23 cellular contexts compared by ENCODE assay signal in genomic region chr1:30520461-30520860, GRCh38.
"Had no signal": no experiment of that assay in that cellular context is flagged by ENCODE, and none has a peak within 500 bp of the region (broad histone marks: within the 10 kb centered on the region; RNA-seq: fewer than 3 reads in every experiment).

No MANE protein-coding gene starts in this region.

- H3K36me3 Mint-ChIP-seq: activated naive CD4-positive, alpha-beta T cell treated with anti-CD3 and anti-CD28 coated beads, Interleukin-2, amount 50 U/mL, for 72 hours; brain; stimulated activated naive B cell treated with anti-CD40 and anti-IgM and Interleukin-4, amounts not matched to agents 10 μg/mL and 1 μg/mL and 100 μg/mL, for 72 hours had no signal

- H3K9ac ChIP-seq: parathyroid adenoma had no signal

- H3K27ac Mint-ChIP-seq: activated B cell treated with CpG ODN at 0.5 μM for 24 hours; activated CD4-positive, alpha-beta T cell treated with anti-CD3 and anti-CD28 coated beads for 36 hours; activated naive CD4-positive, alpha-beta T cell treated with anti-CD3 and anti-CD28 coated beads, Interleukin-2, amount 50 U/mL, for 72 hours; activated T-helper 1 cell treated with anti-CD3 and anti-CD28 coated beads, Interleukin-12 subunit alpha, Interleukin-12 subunit beta, Interleukin-2, Interleukin-4 antibody, amounts not matched to agents 30 ng/mL and 10 ng/mL and 1 ng/mL, durations not matched to agents 14 hours and 24 hours and 36 hours; brain; nephron; stimulated activated naive B cell treated with anti-CD40 and anti-IgM and Interleukin-4, amounts not matched to agents 10 μg/mL and 1 μg/mL and 100 μg/mL, for 72 hours; T-helper 17 cell had no signal

- DNase-seq: activated B cell treated with CpG ODN at 0.5 μM for 24 hours; activated CD4-positive, alpha-beta T cell treated with anti-CD3 and anti-CD28 coated beads for 36 hours; activated CD4-positive, alpha-beta T cell treated with anti-CD3 and anti-CD28 coated beads, Interleukin-2, amount 50 U/mL, for 4 hours; activated T-cell treated with anti-CD3 and anti-CD28 coated beads for 4 hours; caudate nucleus; effector memory CD4-positive, alpha-beta T cell; gastrocnemius medialis; hippocampal formation; left ventricle myocardium superior; mammary epithelial cell; small intestine; stimulated activated CD4-positive, alpha-beta T cell treated with anti-CD3 and anti-CD28 coated beads, Interleukin-15, amount 100 ng/mL, for 24 hours; stimulated activated CD8-positive, alpha-beta memory T cell treated with anti-CD3 and anti-CD28 coated beads, Interleukin-4, amount 100 ng/mL, for 48 hours; stimulated activated naive B cell treated with anti-CD40 and anti-IgM and Interleukin-4, amounts not matched to agents 10 μg/mL and 1 μg/mL and 100 μg/mL, for 72 hours; SW 1271; T-helper 17 cell had no signal

- H3K9me3 Mint-ChIP-seq: activated B cell treated with CpG ODN at 0.5 μM for 24 hours; activated naive CD4-positive, alpha-beta T cell treated with anti-CD3 and anti-CD28 coated beads, Interleukin-2, amount 50 U/mL, for 72 hours; activated T-helper 1 cell treated with anti-CD3 and anti-CD28 coated beads, Interleukin-12 subunit alpha, Interleukin-12 subunit beta, Interleukin-2, Interleukin-4 antibody, amounts not matched to agents 30 ng/mL and 10 ng/mL and 1 ng/mL, durations not matched to agents 14 hours and 24 hours and 36 hours; nephron; stimulated activated naive B cell treated with anti-CD40 and anti-IgM and Interleukin-4, amounts not matched to agents 10 μg/mL and 1 μg/mL and 100 μg/mL, for 72 hours had no signal

- H3K27me3 ChIP-seq: gastrocnemius medialis, right lobe of liver had no signal

- H3K9me3 ChIP-seq: esophagus muscularis mucosa, gastrocnemius medialis, right lobe of liver had no signal

- H2AFZ ChIP-seq: parathyroid adenoma had no signal

- H3K4me1 Mint-ChIP-seq: activated B cell treated with CpG ODN at 0.5 μM for 24 hours; activated CD4-positive, alpha-beta T cell treated with anti-CD3 and anti-CD28 coated beads for 36 hours; stimulated activated naive B cell treated with anti-CD40 and anti-IgM and Interleukin-4, amounts not matched to agents 10 μg/mL and 1 μg/mL and 100 μg/mL, for 72 hours; T-helper 17 cell had no signal

- H3K27ac ChIP-seq: esophagus muscularis mucosa, parathyroid adenoma, right lobe of liver had no signal

- H3K36me3 ChIP-seq: esophagus muscularis mucosa, gastrocnemius medialis, right lobe of liver had no signal

- H3K4me3 Mint-ChIP-seq: activated B cell treated with CpG ODN at 0.5 μM for 24 hours; activated CD4-positive, alpha-beta T cell treated with anti-CD3 and anti-CD28 coated beads for 36 hours; activated T-helper 1 cell treated with anti-CD3 and anti-CD28 coated beads, Interleukin-12 subunit alpha, Interleukin-12 subunit beta, Interleukin-2, Interleukin-4 antibody, amounts not matched to agents 30 ng/mL and 10 ng/mL and 1 ng/mL, durations not matched to agents 14 hours and 24 hours and 36 hours; brain; nephron; stimulated activated naive B cell treated with anti-CD40 and anti-IgM and Interleukin-4, amounts not matched to agents 10 μg/mL and 1 μg/mL and 100 μg/mL, for 72 hours; T-helper 17 cell had no signal

- H3K4me3 ChIP-seq: esophagus muscularis mucosa, gastrocnemius medialis, right lobe of liver had no signal

- H3K79me2 ChIP-seq: parathyroid adenoma had no signal
